Comparison of ENCODE assay signal across 24 cellular contexts in genomic region chr7:116549370-116549769, GRCh38. TPM values are rescaled to one million over a fixed set of nuclear protein-coding genes. Genes with fewer than 3 reads are reported as not detected.
"Had no signal": no experiment of that assay in that cellular context is flagged by ENCODE, and none has a peak within 500 bp of the region (broad histone marks: within the 10 kb centered on the region; RNA-seq: fewer than 3 reads in every experiment).

No MANE protein-coding gene starts in this region.

- H3K9me3 ChIP-seq: Peyer's patch, SK-N-SH had no signal

- H3K27ac Mint-ChIP-seq: activated CD4-positive, alpha-beta T cell treated with anti-CD3 and anti-CD28 coated beads for 36 hours; activated CD8-positive, alpha-beta T cell treated with anti-CD3 and anti-CD28 coated beads for 36 hours; activated naive CD8-positive, alpha-beta T cell treated with anti-CD3 and anti-CD28 coated beads, Interleukin-2, amount 10 ng/mL, durations not matched to agents 7 days and 5 days; activated T-cell treated with anti-CD3 and anti-CD28 coated beads, Interleukin-2, amount 50 U/mL, for 72 hours; activated T-helper 2 cell treated with anti-CD3 and anti-CD28 coated beads, Interferon-gamma antibody, Interleukin-2, Interleukin-4, amounts not matched to agents 10 μg/mL and 5 μg/mL and 100 μg/mL, durations not matched to agents 14 hours and 24 hours and 36 hours; brain had no signal

- H3K27me3 Mint-ChIP-seq: brain had no signal

- H3K4me1 Mint-ChIP-seq: activated CD4-positive, alpha-beta T cell treated with anti-CD3 and anti-CD28 coated beads for 36 hours; activated naive CD8-positive, alpha-beta T cell treated with anti-CD3 and anti-CD28 coated beads, Interleukin-2, amount 10 ng/mL, durations not matched to agents 7 days and 5 days had no signal

- H3K9me3 Mint-ChIP-seq: activated CD8-positive, alpha-beta T cell treated with anti-CD3 and anti-CD28 coated beads for 36 hours; activated naive CD8-positive, alpha-beta T cell treated with anti-CD3 and anti-CD28 coated beads, Interleukin-2, amount 10 ng/mL, durations not matched to agents 7 days and 5 days; activated T-cell treated with anti-CD3 and anti-CD28 coated beads, Interleukin-2, amount 50 U/mL, for 72 hours; activated T-helper 2 cell treated with anti-CD3 and anti-CD28 coated beads, Interferon-gamma antibody, Interleukin-2, Interleukin-4, amounts not matched to agents 10 μg/mL and 5 μg/mL and 100 μg/mL, durations not matched to agents 14 hours and 24 hours and 36 hours; brain had no signal

- DNase-seq: activated CD4-positive, alpha-beta T cell treated with anti-CD3 and anti-CD28 coated beads for 36 hours; activated CD8-positive, alpha-beta memory T cell treated with anti-CD3 and anti-CD28 coated beads, Interleukin-2, amount 50 U/mL, for 4 hours; activated CD8-positive, alpha-beta T cell treated with anti-CD3 and anti-CD28 coated beads for 36 hours; activated naive CD4-positive, alpha-beta T cell treated with anti-CD3 and anti-CD28 coated beads, Interleukin-2, amount 50 U/mL, for 16 hours; activated naive CD8-positive, alpha-beta T cell treated with anti-CD3 and anti-CD28 coated beads, Interleukin-2, amount 10 ng/mL, durations not matched to agents 7 days and 5 days; activated T-cell treated with anti-CD3 and anti-CD28 coated beads, Interleukin-2, amount 50 U/mL, for 72 hours; Karpas-422; NCI-H1105 treated with DMSO at 0.1 percent for 48 hours; NCI-H1436 treated with DMSO at 0.1 percent for 48 hours; NCI-H187; NCI-H2081; NCI-H510A treated with DMSO at 0.1 percent for 48 hours; NCI-H69; NK-92 treated with Interleukin-12 subunit alpha and Interleukin-12 subunit beta, amount 100 ng/mL, for 24 hours; OCI-M1; Peyer's patch; SK-N-SH; T-helper 1 cell had no signal

- ATAC-seq: activated CD4-positive, alpha-beta T cell treated with anti-CD3 and anti-CD28 coated beads for 36 hours; activated CD8-positive, alpha-beta T cell treated with anti-CD3 and anti-CD28 coated beads for 36 hours; activated T-cell treated with anti-CD3 and anti-CD28 coated beads, Interleukin-2, amount 50 U/mL, for 72 hours; K562 had no signal

- H3K36me3 Mint-ChIP-seq: activated naive CD8-positive, alpha-beta T cell treated with anti-CD3 and anti-CD28 coated beads, Interleukin-2, amount 10 ng/mL, durations not matched to agents 7 days and 5 days; brain had no signal

- H3K36me3 ChIP-seq: cardiac muscle cell, Peyer's patch had no signal

- H3K9ac ChIP-seq: SK-N-SH had no signal

- H3K4me1 ChIP-seq: Peyer's patch had no signal

- H3K4me3 ChIP-seq: cardiac muscle cell, K562, Peyer's patch had no signal

- H3K27me3 ChIP-seq: cardiac muscle cell, Peyer's patch had no signal

- H3K27ac ChIP-seq: cardiac muscle cell, Peyer's patch, VCaP had no signal

- H3K4me2 ChIP-seq: SK-N-SH had no signal

- H3K4me3 Mint-ChIP-seq: activated CD4-positive, alpha-beta T cell treated with anti-CD3 and anti-CD28 coated beads for 36 hours; activated CD8-positive, alpha-beta T cell treated with anti-CD3 and anti-CD28 coated beads for 36 hours; activated naive CD8-positive, alpha-beta T cell treated with anti-CD3 and anti-CD28 coated beads, Interleukin-2, amount 10 ng/mL, durations not matched to agents 7 days and 5 days; activated T-cell treated with anti-CD3 and anti-CD28 coated beads, Interleukin-2, amount 50 U/mL, for 72 hours; brain had no signal

RNA-seq across cellular contexts. Expression of gene CAV1, which starts 24.5 kb away (rescaled TPM):
- total RNA-seq: T-helper 2 cell treated with Interferon-gamma antibody and Interleukin-4, amounts not matched to agents 100 ng/mL and 5 ng/mL, for 36 hours had no signal

RNA-seq across cellular contexts. Expression of gene CAV2, which starts 49.8 kb away (rescaled TPM):
- total RNA-seq: activated CD4-positive, alpha-beta T cell treated with anti-CD3 and anti-CD28 coated beads for 36 hours; activated CD8-positive, alpha-beta T cell treated with anti-CD3 and anti-CD28 coated beads for 36 hours; activated naive CD8-positive, alpha-beta T cell treated with anti-CD3 and anti-CD28 coated beads, Interleukin-2, amount 10 ng/mL, durations not matched to agents 7 days and 5 days; activated T-cell treated with anti-CD3 and anti-CD28 coated beads, Interleukin-2, amount 50 U/mL, for 72 hours; activated T-helper 2 cell treated with anti-CD3 and anti-CD28 coated beads, Interferon-gamma antibody, Interleukin-2, Interleukin-4, amounts not matched to agents 10 μg/mL and 5 μg/mL and 100 μg/mL, durations not matched to agents 14 hours and 24 hours and 36 hours; T-helper 2 cell treated with Interferon-gamma antibody and Interleukin-4, amounts not matched to agents 100 ng/mL and 5 ng/mL, for 36 hours had no signal
